8 cellular contexts compared by ENCODE assay signal in genomic region chr14:58072288-58073071, GRCh38.
DNase-seq lines count a peak whose midpoint lies in the region; ATAC-seq and TF ChIP-seq lines count a peak whose summit lies in the region.

No MANE protein-coding gene starts in this region.

- intact Hi-C loops in Panc1 (cut with micrococcal nuclease; ENCODE audit: unreplicated experiment) (loop anchor here (2.0 to 5.0 kb wide), 2 partner anchors 540 to 586 kb away; no protein-coding TSS in a partner anchor), adrenal gland (cut with DNase I) (loop anchor here (5.0 to 10.0 kb wide), 3 partner anchors 188 to 585 kb away; no protein-coding TSS in a partner anchor), sigmoid colon (cut with DNase I) (loop anchor here (2.0 kb wide), 1 partner anchor 588 kb away; no protein-coding TSS in a partner anchor)

- H3K4me3 ChIP-seq in Panc1 (ENCODE audit: low read depth in 2 of 2, low read length in 2 of 2) (peak overlapping the region in 1 of 2 experiments; percentile 16; a peak in 1 of 4 replicates), adrenal gland (peak overlapping the region in 2 of 4 donors; percentile 3 to 8), sigmoid colon (peak overlapping the region in 3 of 4 donors; percentile 12 to 23 (median 20))

- H3K4me1 ChIP-seq in Panc1 (ENCODE audit: control insufficient read depth, insufficient read depth, low read length), result no peaks in the 10 kb centered on the region
- no peaks in the 10 kb centered on the region for H3K4me1 ChIP-seq in adrenal gland (replicated peaks in 1 of 2)
- H3K4me1 ChIP-seq in sigmoid colon, result peaks cover 0 to 4% (median 1%) of the 10 kb centered on the region in 4 donors

- TF ChIP-seq POLR2A in adrenal gland (IDR thresholded peaks at IDR 0.05) (no peak), sigmoid colon (IDR thresholded peaks at IDR 0.05) (no peak)

- no TSS peak for BruUV-seq in Panc1 (replicated peaks; lab: Mats Ljungman, UMichigan)

- H3K27me3 ChIP-seq in Panc1 (ENCODE audit: control insufficient read depth, insufficient read depth, low read length) (no peaks in the 10 kb centered on the region), adrenal gland (no peaks in the 10 kb centered on the region), sigmoid colon (no peaks in the 10 kb centered on the region)

- WGBS in adrenal gland, 4 donors, result 29 to 33% (median 31%) methylated on average over 17 of the region's 17 CpGs
- 15 to 32% methylated on average over 17 of the region's 17 CpGs for WGBS in sigmoid colon, 2 donors

- TF ChIP-seq EP300 in sigmoid colon (IDR thresholded peaks at IDR 0.05), result no peak

- in situ Hi-C loops in Panc1 (cut with HindIII; ENCODE audit: low pct_unique_long_range_greater_than_20kb, low sequenced_read_pairs), result no loop called here

- CTCF ChIA-PET in Panc1 (lab: Charles Lee), result no interaction called here

- peak; percentile 77 for TF ChIP-seq CTCF in LNCAP (IDR thresholded peaks at IDR 0.05)
- TF ChIP-seq CTCF in Panc1 (IDR thresholded peaks at IDR 0.05), result peak; percentile 75
- TF ChIP-seq CTCF in adrenal gland (IDR thresholded peaks at IDR 0.05), result peak; percentile 52 to 79 (median 74)
- TF ChIP-seq CTCF in sigmoid colon (IDR thresholded peaks at IDR 0.05), result peak; percentile 18 to 74 (median 44)

- ATAC-seq in GM21786 (IDR thresholded peaks at IDR 0.05; ENCODE audit: unreplicated experiment) (peak; percentile 78), Panc1 (peak; percentile 87), HG02981 (IDR thresholded peaks at IDR 0.05; ENCODE audit: unreplicated experiment) (no peak)

- H3K36me3 ChIP-seq in Panc1 (ENCODE audit: control insufficient read depth, insufficient read depth, low read length), result no peaks in the 10 kb centered on the region
- no peaks in the 10 kb centered on the region for H3K36me3 ChIP-seq in adrenal gland (replicated peaks in 1 of 2)
- no peaks in the 10 kb centered on the region for H3K36me3 ChIP-seq in sigmoid colon

- no peak overlapping the region for H3K27ac ChIP-seq in Panc1 (ENCODE audit: low read length)
- no peak overlapping the region for H3K27ac ChIP-seq in adrenal gland
- H3K27ac ChIP-seq in sigmoid colon, result no peak overlapping the region

- H3K9me3 ChIP-seq in Panc1 (ENCODE audit: control insufficient read depth, insufficient read depth, low read depth, low read length) (no peaks in the 10 kb centered on the region), adrenal gland (replicated peaks in 1 of 3) (no peaks in the 10 kb centered on the region), sigmoid colon (no peaks in the 10 kb centered on the region)

- POLR2A ChIA-PET in Panc1 (lab: Charles Lee), result no interaction called here

- DNase-seq in EL (peak; percentile 71), Panc1 (ENCODE audit: low read depth, low spot score) (peak; percentile 42), adrenal gland (peak; percentile 34 to 74 (median 53)), hepatic stellate cell (ENCODE audit: low spot score) (peak; percentile 36), sigmoid colon (no peak)
